Comparison of ENCODE assay signal across 14 cellular contexts in genomic region chr11:117218133-117218915, GRCh38. TPM values are rescaled to one million over a fixed set of nuclear protein-coding genes. Genes with fewer than 3 reads are reported as not detected.
A peak's percentile ranks its signal among the peaks of the same experiment; 100 is the strongest.
DNase-seq lines count a peak whose midpoint lies in the region; ATAC-seq and TF ChIP-seq lines count a peak whose summit lies in the region.
"Had no signal": no experiment of that assay in that cellular context is flagged by ENCODE, and none has a peak within 500 bp of the region (broad histone marks: within the 10 kb centered on the region; RNA-seq: fewer than 3 reads in every experiment).

No MANE protein-coding gene starts in this region.

- intact Hi-C loops in heart right ventricle (cut with DNase I): loop anchor here in 2 of 10 donors (5.0 kb wide), 2 partner anchors 41 to 426 kb away; partner anchors contain the start of genes APOA5 (in 1 of the 2) and SIDT2 (in 1 of the 2)
- intact Hi-C loops in posterior vena cava (cut with DNase I): loop anchor here in 1 of 2 donors (2.0 kb wide), 1 partner anchor 36 kb away; no protein-coding TSS in a partner anchor
- intact Hi-C loops in activated T-helper 2 cell treated with anti-CD3 and anti-CD28 coated beads, Interferon-gamma antibody, Interleukin-2, Interleukin-4, amounts not matched to agents 10 μg/mL and 5 μg/mL and 100 μg/mL, durations not matched to agents 14 hours and 24 hours and 36 hours (cut with micrococcal nuclease): no loop called here

- no peaks in the 10 kb centered on the region for H3K9me3 Mint-ChIP-seq in stimulated activated naive CD8-positive, alpha-beta T cell treated with anti-CD3 and anti-CD28 coated beads, Interleukin-15, amount 100 ng/mL, for 72 hours
- no peaks in the 10 kb centered on the region for H3K9me3 Mint-ChIP-seq in activated T-helper 2 cell treated with anti-CD3 and anti-CD28 coated beads, Interferon-gamma antibody, Interleukin-2, Interleukin-4, amounts not matched to agents 10 μg/mL and 5 μg/mL and 100 μg/mL, durations not matched to agents 14 hours and 24 hours and 36 hours
- H3K9me3 Mint-ChIP-seq: activated CD4-positive, alpha-beta T cell treated with anti-CD3 and anti-CD28 coated beads, Interleukin-2, amount 10 ng/mL, durations not matched to agents 7 days and 5 days had no signal

- H3K9me3 ChIP-seq in heart right ventricle: no peaks in the 10 kb centered on the region
- H3K9me3 ChIP-seq: BE2C, HAP-1, MG63 had no signal

- no peaks in the 10 kb centered on the region for H3K27me3 Mint-ChIP-seq in stimulated activated naive CD8-positive, alpha-beta T cell treated with anti-CD3 and anti-CD28 coated beads, Interleukin-15, amount 100 ng/mL, for 72 hours
- H3K27me3 Mint-ChIP-seq in activated T-helper 2 cell treated with anti-CD3 and anti-CD28 coated beads, Interferon-gamma antibody, Interleukin-2, Interleukin-4, amounts not matched to agents 10 μg/mL and 5 μg/mL and 100 μg/mL, durations not matched to agents 14 hours and 24 hours and 36 hours (ENCODE audit: low read depth): no peaks in the 10 kb centered on the region
- H3K27me3 Mint-ChIP-seq: activated CD4-positive, alpha-beta T cell treated with anti-CD3 and anti-CD28 coated beads, Interleukin-2, amount 10 ng/mL, durations not matched to agents 7 days and 5 days had no signal

- no peaks in the 10 kb centered on the region for H3K27me3 ChIP-seq in heart right ventricle
- H3K27me3 ChIP-seq: BE2C, MG63 had no signal

- H3K4me3 ChIP-seq in heart right ventricle: no peak overlapping the region
- H3K4me3 ChIP-seq: HAP-1, MG63 had no signal

- no peak for TF ChIP-seq CTCF in heart right ventricle (IDR thresholded peaks at IDR 0.05)

- peaks cover 32 to 70% (median 54%) of the 10 kb centered on the region in 9 donors for H3K4me1 ChIP-seq in heart right ventricle
- H3K4me1 ChIP-seq: BE2C, HAP-1 had no signal

- H3K27ac ChIP-seq in heart right ventricle: peak overlapping the region; percentile 79 to 97 (median 88)

- H3K36me3 Mint-ChIP-seq in activated T-helper 2 cell treated with anti-CD3 and anti-CD28 coated beads, Interferon-gamma antibody, Interleukin-2, Interleukin-4, amounts not matched to agents 10 μg/mL and 5 μg/mL and 100 μg/mL, durations not matched to agents 14 hours and 24 hours and 36 hours (ENCODE audit: low read depth): peaks cover 78% of the 10 kb centered on the region

- peak overlapping the region; percentile 30 for H3K27ac Mint-ChIP-seq in stimulated activated naive CD8-positive, alpha-beta T cell treated with anti-CD3 and anti-CD28 coated beads, Interleukin-15, amount 100 ng/mL, for 72 hours
- H3K27ac Mint-ChIP-seq in activated T-helper 2 cell treated with anti-CD3 and anti-CD28 coated beads, Interferon-gamma antibody, Interleukin-2, Interleukin-4, amounts not matched to agents 10 μg/mL and 5 μg/mL and 100 μg/mL, durations not matched to agents 14 hours and 24 hours and 36 hours: no peak overlapping the region
- H3K27ac Mint-ChIP-seq: activated CD4-positive, alpha-beta T cell treated with anti-CD3 and anti-CD28 coated beads, Interleukin-2, amount 10 ng/mL, durations not matched to agents 7 days and 5 days had no signal

- DNase-seq in stimulated activated naive CD8-positive, alpha-beta T cell treated with anti-CD3 and anti-CD28 coated beads, Interleukin-15, amount 100 ng/mL, for 72 hours: no peak
- DNase-seq in stimulated activated naive CD8-positive, alpha-beta T cell treated with anti-CD3 and anti-CD28 coated beads, Interleukin-15, Interleukin-2, amounts not matched to agents 100 U/mL and 50 U/mL, for 24 hours: no peak
- DNase-seq in heart right ventricle (peak; percentile 30 to 61), posterior vena cava (ENCODE audit: low spot score) (peak; percentile 82), amniotic stem cell (lab: John Stamatoyannopoulos, UW) (no peak), HT-29 (ENCODE audit: low spot score) (no peak)
- no peak for DNase-seq in activated T-helper 2 cell treated with anti-CD3 and anti-CD28 coated beads, Interferon-gamma antibody, Interleukin-2, Interleukin-4, amounts not matched to agents 10 μg/mL and 5 μg/mL and 100 μg/mL, durations not matched to agents 14 hours and 24 hours and 36 hours (ENCODE audit: low spot score)
- DNase-seq: activated CD4-positive, alpha-beta T cell treated with anti-CD3 and anti-CD28 coated beads, Interleukin-2, amount 10 ng/mL, durations not matched to agents 7 days and 5 days; BE2C; MG63; NCI-H446; stimulated activated CD4-positive, alpha-beta T cell treated with anti-CD3 and anti-CD28 coated beads, Interleukin-1b, Interleukin-23, amount 100 ng/mL, for 48 hours had no signal

- no peak overlapping the region for H3K4me3 Mint-ChIP-seq in stimulated activated naive CD8-positive, alpha-beta T cell treated with anti-CD3 and anti-CD28 coated beads, Interleukin-15, amount 100 ng/mL, for 72 hours
- no peak overlapping the region for H3K4me3 Mint-ChIP-seq in activated T-helper 2 cell treated with anti-CD3 and anti-CD28 coated beads, Interferon-gamma antibody, Interleukin-2, Interleukin-4, amounts not matched to agents 10 μg/mL and 5 μg/mL and 100 μg/mL, durations not matched to agents 14 hours and 24 hours and 36 hours (ENCODE audit: low read depth)
- H3K4me3 Mint-ChIP-seq: activated CD4-positive, alpha-beta T cell treated with anti-CD3 and anti-CD28 coated beads, Interleukin-2, amount 10 ng/mL, durations not matched to agents 7 days and 5 days had no signal

- ATAC-seq in stimulated activated naive CD8-positive, alpha-beta T cell treated with anti-CD3 and anti-CD28 coated beads, Interleukin-15, amount 100 ng/mL, for 72 hours: no peak
- ATAC-seq in stimulated activated naive CD8-positive, alpha-beta T cell treated with anti-CD3 and anti-CD28 coated beads, Interleukin-15, Interleukin-2, amounts not matched to agents 100 U/mL and 50 U/mL, for 24 hours: no peak
- ATAC-seq in heart right ventricle (peak in 7 of 8 donors; percentile 1 to 29 (median 16)), GM21786 (IDR thresholded peaks at IDR 0.05; ENCODE audit: unreplicated experiment) (no peak)

- 50% methylated on average over 15 of the region's 15 CpGs for WGBS in heart right ventricle, 2 donors

- no peaks in the 10 kb centered on the region for H3K4me1 Mint-ChIP-seq in stimulated activated naive CD8-positive, alpha-beta T cell treated with anti-CD3 and anti-CD28 coated beads, Interleukin-15, amount 100 ng/mL, for 72 hours
- H3K4me1 Mint-ChIP-seq in activated T-helper 2 cell treated with anti-CD3 and anti-CD28 coated beads, Interferon-gamma antibody, Interleukin-2, Interleukin-4, amounts not matched to agents 10 μg/mL and 5 μg/mL and 100 μg/mL, durations not matched to agents 14 hours and 24 hours and 36 hours (ENCODE audit: low read depth): no peaks in the 10 kb centered on the region

- peaks cover 0 to 100% (median 47%) of the 10 kb centered on the region in 9 donors for H3K36me3 ChIP-seq in heart right ventricle

RNA-seq across cellular contexts. Expression of gene PCSK7, which starts 13.5 kb away (rescaled TPM):
- total RNA-seq in heart right ventricle (10 to 100 TPM; 20.5 to 33.6 (median 26.2) TPM), posterior vena cava (10 to 100 TPM; 41.9 to 48.6 TPM)
- 10 to 100 TPM; 29.8 to 47.0 TPM for polyA plus RNA-seq in heart right ventricle
- 151 and 154 TPM in 2 replicates for total RNA-seq in activated T-helper 2 cell treated with anti-CD3 and anti-CD28 coated beads, Interferon-gamma antibody, Interleukin-2, Interleukin-4, amounts not matched to agents 10 μg/mL and 5 μg/mL and 100 μg/mL, durations not matched to agents 14 hours and 24 hours and 36 hours
- 81.7 and 85.4 TPM in 2 replicates for total RNA-seq in HT-29 (2014; rRNA removed; shearing (Covaris generic))

RNA-seq across cellular contexts. Expression of gene RNF214, which starts 14.1 kb away (rescaled TPM):
- total RNA-seq in heart right ventricle: 10 to 100 TPM; 20.3 to 33.5 (median 27.6) TPM
- 1 to 10 TPM; 7.3 to 7.7 TPM for polyA plus RNA-seq in heart right ventricle
- 10 to 100 TPM; 24.8 to 25.7 TPM for total RNA-seq in posterior vena cava
- 22.7 and 25.8 TPM in 2 replicates for total RNA-seq in activated T-helper 2 cell treated with anti-CD3 and anti-CD28 coated beads, Interferon-gamma antibody, Interleukin-2, Interleukin-4, amounts not matched to agents 10 μg/mL and 5 μg/mL and 100 μg/mL, durations not matched to agents 14 hours and 24 hours and 36 hours
- total RNA-seq in HT-29 (2014; rRNA removed; shearing (Covaris generic)): 10.8 and 11.5 TPM in 2 replicates

RNA-seq across cellular contexts. Expression of gene TAGLN, which starts 19.2 kb away (rescaled TPM):
- total RNA-seq in heart right ventricle (100 to 1,000 TPM in 5 of 10 donors, 10 to 100 TPM in 5; 71.7 to 215 (median 99.9) TPM), posterior vena cava (1,000 to 10,000 TPM; 5,409 to 9,264 TPM)
- polyA plus RNA-seq in heart right ventricle: 100 to 1,000 TPM; 319 to 883 TPM
- 3.1 and 3.8 TPM in 2 replicates for total RNA-seq in activated T-helper 2 cell treated with anti-CD3 and anti-CD28 coated beads, Interferon-gamma antibody, Interleukin-2, Interleukin-4, amounts not matched to agents 10 μg/mL and 5 μg/mL and 100 μg/mL, durations not matched to agents 14 hours and 24 hours and 36 hours
- total RNA-seq in HT-29 (2014; rRNA removed; shearing (Covaris generic)): 11.3 and 14.7 TPM in 2 replicates

RNA-seq across cellular contexts. Expression of gene SIDT2, which starts 39.8 kb away (rescaled TPM):
- 10 to 100 TPM; 16.2 to 33.6 (median 22.0) TPM for total RNA-seq in heart right ventricle
- polyA plus RNA-seq in heart right ventricle: 10 to 100 TPM; 13.0 to 28.1 TPM
- 10 to 100 TPM; 39.2 to 49.5 TPM for total RNA-seq in posterior vena cava
- total RNA-seq in activated T-helper 2 cell treated with anti-CD3 and anti-CD28 coated beads, Interferon-gamma antibody, Interleukin-2, Interleukin-4, amounts not matched to agents 10 μg/mL and 5 μg/mL and 100 μg/mL, durations not matched to agents 14 hours and 24 hours and 36 hours: 26.1 and 27.1 TPM in 2 replicates
- 29.5 and 44.1 TPM in 2 replicates for total RNA-seq in HT-29 (2014; rRNA removed; shearing (Covaris generic))

Comparison
In these comparisons a context has a peak if more than half of its experiments do, and no peak if none do; other contexts are left out.
1. ATAC-seq: peak in heart right ventricle (7 of 8); none in stimulated activated naive CD8-positive, alpha-beta T cell treated with anti-CD3 and anti-CD28 coated beads, Interleukin-15, amount 100 ng/mL, for 72 hours (single experiment), stimulated activated naive CD8-positive, alpha-beta T cell treated with anti-CD3 and anti-CD28 coated beads, Interleukin-15, Interleukin-2, amounts not matched to agents 100 U/mL and 50 U/mL, for 24 hours (single experiment) and GM21786 (single experiment).
2. DNase-seq: peak in heart right ventricle (2 of 2) and posterior vena cava (single experiment); none in stimulated activated naive CD8-positive, alpha-beta T cell treated with anti-CD3 and anti-CD28 coated beads, Interleukin-15, amount 100 ng/mL, for 72 hours (0 of 2), stimulated activated naive CD8-positive, alpha-beta T cell treated with anti-CD3 and anti-CD28 coated beads, Interleukin-15, Interleukin-2, amounts not matched to agents 100 U/mL and 50 U/mL, for 24 hours (single experiment), activated T-helper 2 cell treated with anti-CD3 and anti-CD28 coated beads, Interferon-gamma antibody, Interleukin-2, Interleukin-4, amounts not matched to agents 10 μg/mL and 5 μg/mL and 100 μg/mL, durations not matched to agents 14 hours and 24 hours and 36 hours (single experiment), amniotic stem cell (single experiment) and HT-29 (single experiment).
3. RNA of gene TAGLN, which starts 19.2 kb away (total RNA-seq): 5,409 to 9,264 TPM in posterior vena cava; 71.7 to 215 TPM in heart right ventricle, 11.3 to 14.7 TPM in HT-29 and 3.1 to 3.8 TPM in activated T-helper 2 cell treated with anti-CD3 and anti-CD28 coated beads, Interferon-gamma antibody, Interleukin-2, Interleukin-4, amounts not matched to agents 10 μg/mL and 5 μg/mL and 100 μg/mL, durations not matched to agents 14 hours and 24 hours and 36 hours; every median in the first group is over 10 times any median in the second.